28 cellular contexts compared by ENCODE assay signal in genomic region chr2:109535217-109535946, GRCh38.
DNase-seq lines count a peak whose midpoint lies in the region; ATAC-seq and TF ChIP-seq lines count a peak whose summit lies in the region.
"Had no signal": no experiment of that assay in that cellular context is flagged by ENCODE, and none has a peak within 500 bp of the region (broad histone marks: within the 10 kb centered on the region; RNA-seq: fewer than 3 reads in every experiment).

No MANE protein-coding gene starts in this region.

- H2AK5ac ChIP-seq in trophoblast cell (ENCODE audit: low read length) = no peak overlapping the region

- no peaks in the 10 kb centered on the region for H3K9me2 ChIP-seq in GM23248 (ENCODE audit: insufficient read depth)

- H3K9ac ChIP-seq in GM23248 (no peak overlapping the region), trophoblast cell (ENCODE audit: low read length) (no peak overlapping the region)

- peak; percentile 68 for ATAC-seq in left lobe of liver
- ATAC-seq: esophagus mucosa, HCT116, pancreas, right cardiac atrium had no signal

- no peak for TF ChIP-seq CTCF in AG10803 (conservative IDR thresholded peaks at IDR 0.05; ENCODE audit: low read length)

- 31% methylated on average over 6 of the region's 6 CpGs for WGBS in GM23248 (ENCODE audit: low coverage in 1 of 2, low lambda C conversion rate in 2 of 2, missing lambda C conversion rate in 2 of 2), 2 experiments
- WGBS in trophoblast cell (ENCODE audit: extremely low coverage, insufficient coverage, insufficient read length) = no CpG with 5 or more reads among the region's 6 CpGs

- H4K20me1 ChIP-seq in GM23248 (ENCODE audit: insufficient read depth) = no peaks in the 10 kb centered on the region

- H3K4me3 ChIP-seq in AG10803 (ENCODE audit: low read length) (no peak overlapping the region), GM23248 (no peak overlapping the region), trophoblast cell (ENCODE audit: low read depth, low read length) (no peak overlapping the region)
- H3K4me3 ChIP-seq: pancreas, SJCRH30, tibial artery had no signal

- H3K23ac ChIP-seq in trophoblast cell (ENCODE audit: low read length) = no peak overlapping the region

- no peak overlapping the region for H3K4ac ChIP-seq in trophoblast cell (ENCODE audit: low read depth, low read length)

- H2BK12ac ChIP-seq in trophoblast cell (ENCODE audit: low read length) = no peak overlapping the region

- peaks cover 3% of the 10 kb centered on the region for H3K27me3 ChIP-seq in GM23248 (replicated peaks; ENCODE audit: insufficient read depth)
- H3K27me3 ChIP-seq in trophoblast cell (ENCODE audit: insufficient read depth, low read length) = no peaks in the 10 kb centered on the region
- H3K27me3 ChIP-seq: pancreas, tibial artery had no signal

- H3K4me2 ChIP-seq in GM23248 (ENCODE audit: unreplicated experiment) = peak overlapping the region; percentile 0
- H3K4me2 ChIP-seq in trophoblast cell (ENCODE audit: low read length) = no peak overlapping the region

- H2AFZ ChIP-seq in GM23248 (no peak overlapping the region), trophoblast cell (ENCODE audit: insufficient read depth, low read length, poor library complexity) (no peak overlapping the region)

- no peak overlapping the region for H3K27ac ChIP-seq in GM23248
- H3K27ac ChIP-seq in trophoblast cell (ENCODE audit: low read depth, low read length) = peak overlapping the region; percentile 1
- H3K27ac ChIP-seq: pancreas, SJCRH30, tibial artery had no signal

- H2BK5ac ChIP-seq in trophoblast cell (ENCODE audit: low read depth, low read length, poor library complexity) = no peak overlapping the region

- H3K14ac ChIP-seq in trophoblast cell (ENCODE audit: low read length) = no peak overlapping the region

- H3K4me1 ChIP-seq in GM23248 (ENCODE audit: insufficient read depth) (peaks cover 19% of the 10 kb centered on the region), trophoblast cell (ENCODE audit: control insufficient read depth in 1 of 2, insufficient read depth in 2 of 2, low read length in 2 of 2) (peaks cover 9 to 10% of the 10 kb centered on the region in 2 experiments)
- H3K4me1 ChIP-seq: pancreas, SJCRH30 had no signal

- no peak overlapping the region for H2BK120ac ChIP-seq in trophoblast cell (ENCODE audit: insufficient read depth, low read length, poor library complexity)

- peak overlapping the region; percentile 1 for H4K91ac ChIP-seq in trophoblast cell (ENCODE audit: low read depth, low read length)

- DNase-seq in AG10803 (ENCODE audit: low read depth) (peak; percentile 33), GM23248 (peak; percentile 52), left lobe of liver (ENCODE audit: low spot score) (peak; percentile 35), trophoblast cell (peak in 1 of 2 donors; percentile 43), AG20443 (ENCODE audit: low spot score) (no peak), NCI-H1436 (lab: John Stamatoyannopoulos, UW) (no peak), DMS153 treated with DMSO at 0.1 percent for 48 hours (lab: John Stamatoyannopoulos, UW; ENCODE audit: unreplicated experiment) (no peak)
- no peak for DNase-seq in activated CD4-positive, alpha-beta T cell treated with anti-CD3 and anti-CD28 coated beads, Interleukin-2, amount 50 U/mL, for 48 hours
- DNase-seq: ACHN; activated CD4-positive, alpha-beta T cell treated with anti-CD3 and anti-CD28 coated beads for 48 hours; activated gamma-delta T cell treated with Interleukin-2 at 50 U/mL for 16 hours; activated T-cell treated with anti-CD3 and anti-CD28 coated beads, Interleukin-2, amount 50 U/mL, for 48 hours; caudate nucleus; Kasumi-1; MV-4-11; NCI-H146; NCI-H2107; NCI-H446; NCI-H774; nephron progenitor cell; pancreas; SJCRH30; stimulated activated CD4-positive, alpha-beta T cell treated with anti-CD3 and anti-CD28 coated beads, Interleukin-4, amount 100 ng/mL, for 1 hour; T1000; tibial artery had no signal

- H3K79me2 ChIP-seq in GM23248 (ENCODE audit: insufficient read depth) (no peaks in the 10 kb centered on the region), trophoblast cell (ENCODE audit: control insufficient read depth, insufficient read depth, low read length, poor library complexity) (no peaks in the 10 kb centered on the region)

- in situ Hi-C loops in GM23248 (cut with MboI) = no loop called here

- peaks cover 20% of the 10 kb centered on the region; the same call in 1 of the 2 replicates for H3F3A ChIP-seq in GM23248 (ENCODE audit: insufficient read depth)

- no peak overlapping the region for H4K12ac ChIP-seq in trophoblast cell (ENCODE audit: low read depth, low read length)

- H4K8ac ChIP-seq in trophoblast cell (ENCODE audit: low read depth, low read length) = no peak overlapping the region

- no peaks in the 10 kb centered on the region for H3K79me1 ChIP-seq in trophoblast cell (ENCODE audit: low read length)

- H3K18ac ChIP-seq in trophoblast cell (ENCODE audit: low read length) = no peak overlapping the region

- H3K36me3 ChIP-seq in GM23248 (ENCODE audit: low read depth) = no peaks in the 10 kb centered on the region
- no peaks in the 10 kb centered on the region for H3K36me3 ChIP-seq in trophoblast cell (ENCODE audit: control insufficient read depth in 1 of 2, insufficient read depth in 2 of 2, low read length in 2 of 2)
- H3K36me3 ChIP-seq: pancreas, SJCRH30, tibial artery had no signal

- H3K9me3 ChIP-seq in GM23248 (ENCODE audit: low read depth) (no peaks in the 10 kb centered on the region), trophoblast cell (ENCODE audit: insufficient read depth, low read depth, low read length) (peaks cover 5% of the 10 kb centered on the region)
- H3K9me3 ChIP-seq: pancreas, SJCRH30, tibial artery had no signal

Comparison
In these comparisons a context has a peak if more than half of its experiments do, and no peak if none do; other contexts are left out.
1. DNase-seq: peak in AG10803 (single experiment), GM23248 (single experiment) and left lobe of liver (single experiment); none in AG20443 (single experiment), NCI-H1436 (single experiment), DMS153 treated with DMSO at 0.1 percent for 48 hours (single experiment) and activated CD4-positive, alpha-beta T cell treated with anti-CD3 and anti-CD28 coated beads, Interleukin-2, amount 50 U/mL, for 48 hours (0 of 2).